ENCODE assay signal across 11 cellular contexts in the genomic region with DNA sequence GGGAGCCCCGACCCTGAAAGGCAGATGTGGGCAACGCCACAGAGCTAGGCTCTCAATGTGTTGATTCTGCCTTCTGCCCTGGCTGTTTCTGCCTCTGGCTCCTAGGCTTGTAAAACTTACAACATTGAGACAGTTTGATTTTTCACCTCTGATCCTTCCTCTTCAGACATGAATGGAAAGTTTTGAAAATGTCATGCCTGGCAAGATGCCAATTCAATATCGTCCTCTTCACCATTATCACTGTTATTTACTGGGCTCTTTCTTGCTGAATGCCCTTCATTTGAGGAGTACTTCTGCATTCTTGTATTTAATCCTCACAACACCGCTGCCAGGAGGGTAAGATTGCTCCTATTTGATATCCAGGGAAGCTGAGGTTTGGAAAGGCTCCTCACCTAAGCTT. TPM values are rescaled to one million over a fixed set of nuclear protein-coding genes. Genes with fewer than 3 reads are reported as not detected.
DNase-seq lines count a peak whose midpoint lies in the region; ATAC-seq and TF ChIP-seq lines count a peak whose summit lies in the region.
"Had no signal": no experiment of that assay in that cellular context is flagged by ENCODE, and none has a peak within 500 bp of the region (broad histone marks: within the 10 kb centered on the region; RNA-seq: fewer than 3 reads in every experiment).

No MANE protein-coding gene starts in this region.

- H3K27me3 ChIP-seq in gastroesophageal sphincter (no peaks in the 10 kb centered on the region), neural progenitor cell (no peaks in the 10 kb centered on the region), transverse colon (no peaks in the 10 kb centered on the region)
- H3K27me3 ChIP-seq in CD8-positive, alpha-beta memory T cell (ENCODE audit: insufficient read depth, low read length, poor library complexity, severe bottlenecking) = no peaks in the 10 kb centered on the region

- H3K27ac Mint-ChIP-seq in neural progenitor cell = no peak overlapping the region
- no peak overlapping the region for H3K27ac Mint-ChIP-seq in CD8-positive, alpha-beta memory T cell
- H3K27ac Mint-ChIP-seq: activated CD8-positive, alpha-beta T cell treated with anti-CD3 and anti-CD28 coated beads, Interleukin-2, amount 10 ng/mL, durations not matched to agents 7 days and 5 days had no signal

- no peak overlapping the region for H3K4me2 ChIP-seq in neural progenitor cell

- POLR2A ChIA-PET in CD8-positive, alpha-beta memory T cell (lab: Charles Lee) = interaction anchor here (0.5 kb wide), 1 partner anchor 530 kb away, joined by 3 read pairs; no protein-coding TSS in a partner anchor

- no peak for ATAC-seq in gastroesophageal sphincter

- in situ Hi-C loops in transverse colon (cut with MboI; ENCODE audit: low pct_ligation_motif_present in 1 of 4, low pct_unique_long_range_greater_than_20kb in 1 of 4, low sequenced_read_pairs in 3 of 4) = loop anchor here in 3 of 4 donors (5.0 to 25.0 kb wide), 3 partner anchors 41 to 536 kb away; no protein-coding TSS in a partner anchor

- H3K4me3 ChIP-seq in gastroesophageal sphincter (no peak overlapping the region), neural progenitor cell (no peak overlapping the region), transverse colon (no peak overlapping the region)
- no peak overlapping the region for H3K4me3 ChIP-seq in CD8-positive, alpha-beta memory T cell (ENCODE audit: low read length)
- H3K4me3 ChIP-seq: mucosa of descending colon had no signal

- intact Hi-C loops in transverse colon (cut with DNase I; ENCODE audit: low total_unique reads) = loop anchor here (5.0 kb wide), 1 partner anchor 86 kb away; no protein-coding TSS in a partner anchor

- no peaks in the 10 kb centered on the region for H3K36me3 Mint-ChIP-seq in neural progenitor cell
- H3K36me3 Mint-ChIP-seq in CD8-positive, alpha-beta memory T cell = no peaks in the 10 kb centered on the region

- TF ChIP-seq POLR2A in gastroesophageal sphincter (IDR thresholded peaks at IDR 0.05) = no peak
- no peak for TF ChIP-seq POLR2A in transverse colon (IDR thresholded peaks at IDR 0.05)

- H3K36me3 ChIP-seq in gastroesophageal sphincter = no peaks in the 10 kb centered on the region
- H3K36me3 ChIP-seq in neural progenitor cell = no peaks in the 10 kb centered on the region
- no peaks in the 10 kb centered on the region for H3K36me3 ChIP-seq in transverse colon
- H3K36me3 ChIP-seq in CD8-positive, alpha-beta memory T cell (ENCODE audit: insufficient read depth, low read length) = no peaks in the 10 kb centered on the region

- peaks cover 17 to 27% (median 23%) of the 10 kb centered on the region in 3 donors for H3K4me1 ChIP-seq in gastroesophageal sphincter
- H3K4me1 ChIP-seq in neural progenitor cell = peaks cover 9% of the 10 kb centered on the region
- H3K4me1 ChIP-seq in transverse colon = peaks cover 3 to 21% (median 10%) of the 10 kb centered on the region in 4 donors
- no peaks in the 10 kb centered on the region for H3K4me1 ChIP-seq in CD8-positive, alpha-beta memory T cell (ENCODE audit: insufficient read depth, low read length)

- DNase-seq in NCI-H345 (lab: John Stamatoyannopoulos, UW) = peak; percentile 21
- DNase-seq in NCI-H345 treated with DMSO at 0.1 percent for 48 hours (lab: John Stamatoyannopoulos, UW; ENCODE audit: unreplicated experiment) = no peak
- DNase-seq in neural progenitor cell (ENCODE audit: low spot score) = no peak
- no peak for DNase-seq in transverse colon
- DNase-seq in CD8-positive, alpha-beta memory T cell = no peak
- DNase-seq in stimulated activated CD4-positive, alpha-beta T cell treated with anti-CD3 and anti-CD28 coated beads, Interleukin-4, amount 100 ng/mL, for 24 hours = no peak
- DNase-seq in NCI-H128 (lab: John Stamatoyannopoulos, UW; ENCODE audit: unreplicated experiment) = no peak
- DNase-seq: activated gamma-delta T cell had no signal

- H3K9me3 Mint-ChIP-seq in neural progenitor cell = no peaks in the 10 kb centered on the region
- no peaks in the 10 kb centered on the region for H3K9me3 Mint-ChIP-seq in CD8-positive, alpha-beta memory T cell

- no peak for TF ChIP-seq CTCF in gastroesophageal sphincter (IDR thresholded peaks at IDR 0.05)
- no peak for TF ChIP-seq CTCF in neural progenitor cell (IDR thresholded peaks at IDR 0.05)
- no peak for TF ChIP-seq CTCF in transverse colon (IDR thresholded peaks at IDR 0.05)

- H3K27ac ChIP-seq in gastroesophageal sphincter (peak overlapping the region; percentile 61 to 82 (median 69)), neural progenitor cell (no peak overlapping the region), transverse colon (peak overlapping the region; percentile 38 to 61 (median 59))
- no peak overlapping the region for H3K27ac ChIP-seq in CD8-positive, alpha-beta memory T cell (ENCODE audit: low read depth, low read length)

- no peak for TF ChIP-seq EP300 in gastroesophageal sphincter (IDR thresholded peaks at IDR 0.05)
- no peak for TF ChIP-seq EP300 in transverse colon (IDR thresholded peaks at IDR 0.05; ENCODE audit: low read depth)

- H3K79me2 ChIP-seq in neural progenitor cell (ENCODE audit: low read depth) = no peaks in the 10 kb centered on the region

- WGBS in gastroesophageal sphincter (ENCODE audit: low coverage in 1 of 2), 2 donors = 63 to 81% methylated on average over 3 to 4 of the region's 4 CpGs
- 70 to 71% methylated on average over 1 to 4 of the region's 4 CpGs for WGBS in transverse colon (ENCODE audit: low coverage in 1 of 2), 2 donors

- no peak overlapping the region for H3K9ac ChIP-seq in neural progenitor cell

- peak overlapping the region; percentile 89 for H2AFZ ChIP-seq in neural progenitor cell (replicated peaks)

- peaks cover 3% of the 10 kb centered on the region for H3K27me3 Mint-ChIP-seq in neural progenitor cell (ENCODE audit: insufficient read depth, low read depth)
- peaks cover 3 to 12% of the 10 kb centered on the region in 2 donors for H3K27me3 Mint-ChIP-seq in CD8-positive, alpha-beta memory T cell

- H3K9me3 ChIP-seq in gastroesophageal sphincter (no peaks in the 10 kb centered on the region), neural progenitor cell (ENCODE audit: low read depth) (no peaks in the 10 kb centered on the region), transverse colon (no peaks in the 10 kb centered on the region)
- no peaks in the 10 kb centered on the region for H3K9me3 ChIP-seq in CD8-positive, alpha-beta memory T cell (ENCODE audit: low read length)
- H3K9me3 ChIP-seq: mucosa of descending colon had no signal

- no peaks in the 10 kb centered on the region for H4K20me1 ChIP-seq in neural progenitor cell (ENCODE audit: low read depth)

- H3K4me1 Mint-ChIP-seq in neural progenitor cell = peaks cover 6% of the 10 kb centered on the region
- H3K4me1 Mint-ChIP-seq in CD8-positive, alpha-beta memory T cell = no peaks in the 10 kb centered on the region

- H3K4me3 Mint-ChIP-seq in neural progenitor cell = no peak overlapping the region
- no peak overlapping the region for H3K4me3 Mint-ChIP-seq in CD8-positive, alpha-beta memory T cell
- H3K4me3 Mint-ChIP-seq: activated CD8-positive, alpha-beta T cell treated with anti-CD3 and anti-CD28 coated beads, Interleukin-2, amount 10 ng/mL, durations not matched to agents 7 days and 5 days had no signal

- H3F3A ChIP-seq in neural progenitor cell (ENCODE audit: low read depth) = peaks cover 4% of the 10 kb centered on the region

- CTCF ChIA-PET in CD8-positive, alpha-beta memory T cell (lab: Charles Lee) = interaction anchor here (0.7 to 4.5 kb wide), 25 partner anchors 8 to 1006 kb away, joined by 3 to 31 read pairs (median 3); a partner anchor contains a TSS

RNA-seq across cellular contexts. Expression of a gene that starts 12.6 kb away (rescaled TPM):
- total RNA-seq in gastroesophageal sphincter = 1 to 10 TPM in 3 of 4 donors, under 1 TPM in 1; 0.16 to 4.2 (median 2.9) TPM
- total RNA-seq in neural progenitor cell (ENCODE audit: low replicate concordance) = not detected in 2 replicates
- under 1 TPM in 2 of 4 donors, not detected in 2; 0.32 to 0.41 TPM for total RNA-seq in transverse colon
- total RNA-seq in CD8-positive, alpha-beta memory T cell = not detected
- not detected for polyA plus RNA-seq in CD8-positive, alpha-beta memory T cell
- total RNA-seq: activated CD8-positive, alpha-beta T cell treated with anti-CD3 and anti-CD28 coated beads, Interleukin-2, amount 10 ng/mL, durations not matched to agents 7 days and 5 days had no signal

Comparison
In these comparisons a context has a peak if more than half of its experiments do, and no peak if none do; other contexts are left out.
1. H3K27ac ChIP-seq: peak in gastroesophageal sphincter (4 of 4) and transverse colon (4 of 4); none in neural progenitor cell (single experiment) and CD8-positive, alpha-beta memory T cell (single experiment).